In genomic region chr6:97280766-97281165, GRCh38 we compare ENCODE assay signal across 15 cellular contexts. TPM values are rescaled to one million over a fixed set of nuclear protein-coding genes. Genes with fewer than 3 reads are reported as not detected.
DNase-seq lines count a peak whose midpoint lies in the region; ATAC-seq and TF ChIP-seq lines count a peak whose summit lies in the region.
"Had no signal": no experiment of that assay in that cellular context is flagged by ENCODE, and none has a peak within 500 bp of the region (broad histone marks: within the 10 kb centered on the region; RNA-seq: fewer than 3 reads in every experiment).

No MANE protein-coding gene starts in this region.

- intact Hi-C loops in left colon (cut with DNase I, micrococcal nuclease) = no loop called here

- no peak for DNase-seq in activated naive CD4-positive, alpha-beta T cell treated with anti-CD3 and anti-CD28 coated beads, Interleukin-2, amount 10 ng/mL, durations not matched to agents 7 days and 5 days
- no peak for DNase-seq in activated naive CD4-positive, alpha-beta T cell treated with anti-CD3 and anti-CD28 coated beads, Interleukin-2, amount 50 U/mL, for 16 hours
- DNase-seq in NT2/D1 (ENCODE audit: low read depth, low spot score) (no peak), upper lobe of left lung (no peak), left colon (no peak)
- no peak for DNase-seq in stimulated activated effector memory CD8-positive, alpha-beta T cell treated with anti-CD3 and anti-CD28 coated beads, Interleukin-12 subunit alpha, Interleukin-12 subunit beta, amount 100 ng/mL, for 72 hours (ENCODE audit: low spot score in 2 of 2)
- no peak for DNase-seq in stimulated activated CD4-positive, alpha-beta T cell treated with anti-CD3 and anti-CD28 coated beads, Interleukin-2, amount 100 ng/mL, for 48 hours
- DNase-seq: brain microvascular endothelial cell; DMS79 treated with DMSO at 0.1 percent for 48 hours; effector memory CD4-positive, alpha-beta T cell; glutamatergic neuron; left cardiac atrium; naive thymus-derived CD8-positive, alpha-beta T cell; NCI-H1105 had no signal

- TF ChIP-seq POLR2A in upper lobe of left lung (IDR thresholded peaks at IDR 0.05) = no peak

- no peak overlapping the region for H3K9ac ChIP-seq in NT2/D1 (ENCODE audit: insufficient read length, low read depth)

- WGBS in upper lobe of left lung, 2 donors = 90 to 97% methylated on average over 1 of the region's 1 CpG

- no peak for ATAC-seq in stimulated activated effector memory CD8-positive, alpha-beta T cell treated with anti-CD3 and anti-CD28 coated beads, Interleukin-12 subunit alpha, Interleukin-12 subunit beta, amount 100 ng/mL, for 72 hours
- ATAC-seq in upper lobe of left lung (ENCODE audit: low FRiP score in 2 of 2) (no peak), left colon (no peak)
- ATAC-seq: left cardiac atrium; naive thymus-derived CD8-positive, alpha-beta T cell had no signal

- no peaks in the 10 kb centered on the region for H3K9me3 ChIP-seq in NT2/D1 (ENCODE audit: insufficient read depth, low read length)
- no peaks in the 10 kb centered on the region for H3K9me3 ChIP-seq in upper lobe of left lung

- H3K4me3 Mint-ChIP-seq in activated naive CD4-positive, alpha-beta T cell treated with anti-CD3 and anti-CD28 coated beads, Interleukin-2, amount 10 ng/mL, durations not matched to agents 7 days and 5 days = peak overlapping the region; percentile 90
- peak overlapping the region; percentile 96 to 99 (median 98) for H3K4me3 Mint-ChIP-seq in brain
- H3K4me3 Mint-ChIP-seq in stimulated activated effector memory CD8-positive, alpha-beta T cell treated with anti-CD3 and anti-CD28 coated beads, Interleukin-12 subunit alpha, Interleukin-12 subunit beta, amount 100 ng/mL, for 72 hours = peak overlapping the region; percentile 83

- H3K27ac Mint-ChIP-seq in activated naive CD4-positive, alpha-beta T cell treated with anti-CD3 and anti-CD28 coated beads, Interleukin-2, amount 10 ng/mL, durations not matched to agents 7 days and 5 days = no peak overlapping the region
- peak overlapping the region in 2 of 5 experiments; percentile 73 to 82 for H3K27ac Mint-ChIP-seq in brain
- H3K27ac Mint-ChIP-seq in stimulated activated effector memory CD8-positive, alpha-beta T cell treated with anti-CD3 and anti-CD28 coated beads, Interleukin-12 subunit alpha, Interleukin-12 subunit beta, amount 100 ng/mL, for 72 hours = no peak overlapping the region

- peaks cover 31% of the 10 kb centered on the region for H3K36me3 Mint-ChIP-seq in activated naive CD4-positive, alpha-beta T cell treated with anti-CD3 and anti-CD28 coated beads, Interleukin-2, amount 10 ng/mL, durations not matched to agents 7 days and 5 days
- H3K36me3 Mint-ChIP-seq in brain = peaks cover 21% of the 10 kb centered on the region
- peaks cover 59% of the 10 kb centered on the region for H3K36me3 Mint-ChIP-seq in stimulated activated effector memory CD8-positive, alpha-beta T cell treated with anti-CD3 and anti-CD28 coated beads, Interleukin-12 subunit alpha, Interleukin-12 subunit beta, amount 100 ng/mL, for 72 hours

- TF ChIP-seq EP300 in upper lobe of left lung (IDR thresholded peaks at IDR 0.05) = no peak

- H3K36me3 ChIP-seq in NT2/D1 (ENCODE audit: insufficient read depth, insufficient read length, low read length) (peaks cover 48% of the 10 kb centered on the region), upper lobe of left lung (peaks cover 0 to 3% (median 0%) of the 10 kb centered on the region in 4 donors)
- H3K36me3 ChIP-seq: brain microvascular endothelial cell had no signal

- H3K27me3 ChIP-seq in NT2/D1 (ENCODE audit: insufficient read depth, insufficient read length) (no peaks in the 10 kb centered on the region), upper lobe of left lung (no peaks in the 10 kb centered on the region)
- H3K27me3 ChIP-seq: brain microvascular endothelial cell had no signal

- H3K4me3 ChIP-seq in NT2/D1 (ENCODE audit: insufficient read length, low read depth) = peak overlapping the region; percentile 4
- H3K4me3 ChIP-seq in upper lobe of left lung = no peak overlapping the region

- peaks cover 43% of the 10 kb centered on the region for H3K4me1 Mint-ChIP-seq in activated naive CD4-positive, alpha-beta T cell treated with anti-CD3 and anti-CD28 coated beads, Interleukin-2, amount 10 ng/mL, durations not matched to agents 7 days and 5 days
- peaks cover 53% of the 10 kb centered on the region for H3K4me1 Mint-ChIP-seq in brain
- peaks cover 6% of the 10 kb centered on the region for H3K4me1 Mint-ChIP-seq in stimulated activated effector memory CD8-positive, alpha-beta T cell treated with anti-CD3 and anti-CD28 coated beads, Interleukin-12 subunit alpha, Interleukin-12 subunit beta, amount 100 ng/mL, for 72 hours

- TF ChIP-seq CTCF in brain (conservative IDR thresholded peaks at IDR 0.05) (no peak), upper lobe of left lung (IDR thresholded peaks at IDR 0.05) (no peak)

- H3K4me1 ChIP-seq in NT2/D1 (ENCODE audit: insufficient read depth, insufficient read length) = no peaks in the 10 kb centered on the region
- peaks cover 0 to 20% (median 9%) of the 10 kb centered on the region in 4 donors for H3K4me1 ChIP-seq in upper lobe of left lung

- CTCF ChIA-PET in activated naive CD4-positive, alpha-beta T cell treated with anti-CD3 and anti-CD28 coated beads, Interleukin-2, amount 10 ng/mL, durations not matched to agents 7 days and 5 days (lab: Charles Lee) = no interaction called here

- H3K27me3 Mint-ChIP-seq in activated naive CD4-positive, alpha-beta T cell treated with anti-CD3 and anti-CD28 coated beads, Interleukin-2, amount 10 ng/mL, durations not matched to agents 7 days and 5 days = peaks cover 5% of the 10 kb centered on the region
- peaks cover 5% of the 10 kb centered on the region for H3K27me3 Mint-ChIP-seq in brain
- H3K27me3 Mint-ChIP-seq: naive thymus-derived CD8-positive, alpha-beta T cell had no signal

- H3K27ac ChIP-seq in upper lobe of left lung = no peak overlapping the region
- H3K27ac ChIP-seq: brain microvascular endothelial cell had no signal

- H3K9me3 Mint-ChIP-seq in activated naive CD4-positive, alpha-beta T cell treated with anti-CD3 and anti-CD28 coated beads, Interleukin-2, amount 10 ng/mL, durations not matched to agents 7 days and 5 days = no peaks in the 10 kb centered on the region
- H3K9me3 Mint-ChIP-seq in brain = no peaks in the 10 kb centered on the region
- H3K9me3 Mint-ChIP-seq in stimulated activated effector memory CD8-positive, alpha-beta T cell treated with anti-CD3 and anti-CD28 coated beads, Interleukin-12 subunit alpha, Interleukin-12 subunit beta, amount 100 ng/mL, for 72 hours = no peaks in the 10 kb centered on the region
- H3K9me3 Mint-ChIP-seq: naive thymus-derived CD8-positive, alpha-beta T cell had no signal

RNA-seq across cellular contexts. Expression of gene MMS22L, which starts 2.2 kb away (rescaled TPM):
- 5.3 TPM for polyA plus RNA-seq in brain (ENCODE audit: insufficient read depth, low read depth, low replicate concordance)
- total RNA-seq in upper lobe of left lung (10 to 100 TPM in 2 of 6 donors, 1 to 10 TPM in 4; 4.9 to 22.1 (median 7.9) TPM), left colon (10 to 100 TPM in 1 of 2 donors, 1 to 10 TPM in 1; 5.7 to 10.6 TPM)
